ENCODE assay signal across 10 cellular contexts in genomic region chr6:25277857-25278256, GRCh38. TPM values are rescaled to one million over a fixed set of nuclear protein-coding genes. Genes with fewer than 3 reads are reported as not detected.
DNase-seq lines count a peak whose midpoint lies in the region; ATAC-seq and TF ChIP-seq lines count a peak whose summit lies in the region.
"Had no signal": no experiment of that assay in that cellular context is flagged by ENCODE, and none has a peak within 500 bp of the region (broad histone marks: within the 10 kb centered on the region; RNA-seq: fewer than 3 reads in every experiment).

No MANE protein-coding gene starts in this region.

- H3K9me3 ChIP-seq in DOHH2 (ENCODE audit: control insufficient read depth, insufficient read depth, low read length) (no peaks in the 10 kb centered on the region), neuron (ENCODE audit: low read length) (no peaks in the 10 kb centered on the region), BE2C (no peaks in the 10 kb centered on the region)

- peaks cover 18 to 36% of the 10 kb centered on the region in 2 donors for H3K27me3 Mint-ChIP-seq in effector memory CD8-positive, alpha-beta T cell

- no peaks in the 10 kb centered on the region for H3K9me2 ChIP-seq in DOHH2 (replicated peaks; ENCODE audit: control insufficient read depth, low read length)

- H3K36me3 ChIP-seq in DOHH2 (ENCODE audit: control insufficient read depth, low read length) (peaks cover 2% of the 10 kb centered on the region; the same call in 1 of the 2 replicates), neuron (ENCODE audit: insufficient read depth, low read length) (no peaks in the 10 kb centered on the region), BE2C (no peaks in the 10 kb centered on the region)

- H4K20me1 ChIP-seq in DOHH2 (ENCODE audit: control insufficient read depth, insufficient read depth, low read depth, low read length): no peaks in the 10 kb centered on the region

- DNase-seq in NCI-H69 (lab: John Stamatoyannopoulos, UW): peak; percentile 64
- no peak for DNase-seq in effector memory CD8-positive, alpha-beta T cell
- no peak for DNase-seq in NAMALWA (ENCODE audit: low spot score)
- DNase-seq in BE2C: no peak
- DNase-seq: activated CD8-positive, alpha-beta memory T cell treated with anti-CD3 and anti-CD28 coated beads, Interleukin-2, amount 50 U/mL, for 4 hours; NCI-H2171 treated with DMSO at 0.1 percent for 48 hours; stimulated activated CD4-positive, alpha-beta T cell treated with anti-CD3 and anti-CD28 coated beads, Interleukin-12 subunit alpha, Interleukin-12 subunit beta, amount 100 ng/mL, for 4 hours had no signal

- H3K27me3 ChIP-seq in DOHH2 (ENCODE audit: control insufficient read depth, low read length) (no peaks in the 10 kb centered on the region), neuron (ENCODE audit: insufficient read depth, low read length) (no peaks in the 10 kb centered on the region), BE2C (no peaks in the 10 kb centered on the region)

- peaks cover 18% of the 10 kb centered on the region for H3F3A ChIP-seq in DOHH2 (ENCODE audit: control insufficient read depth, insufficient read depth)

- H3K4me2 ChIP-seq in DOHH2 (ENCODE audit: low read length): peak overlapping the region; percentile 98

- H3K4me3 Mint-ChIP-seq in effector memory CD8-positive, alpha-beta T cell: peak overlapping the region; percentile 59 to 79

- H3K79me2 ChIP-seq in DOHH2 (ENCODE audit: control insufficient read depth, low read length): peaks cover 19% of the 10 kb centered on the region

- no peak overlapping the region for H3K27ac Mint-ChIP-seq in effector memory CD8-positive, alpha-beta T cell

- TF ChIP-seq CTCF in DOHH2 (IDR thresholded peaks at IDR 0.05; ENCODE audit: low read depth, low read length, poor library complexity, severe bottlenecking): no peak
- no peak for TF ChIP-seq CTCF in BE2C (IDR thresholded peaks at IDR 0.05; ENCODE audit: low read depth, low read length)

- peak overlapping the region; percentile 94 for H3K4me3 ChIP-seq in DOHH2 (ENCODE audit: low read length)
- H3K4me3 ChIP-seq in neuron (ENCODE audit: low read length): peak overlapping the region; percentile 77
- no peak overlapping the region for H3K4me3 ChIP-seq in BE2C (ENCODE audit: low read depth, low read length)

- no peaks in the 10 kb centered on the region for H3K9me3 Mint-ChIP-seq in effector memory CD8-positive, alpha-beta T cell

- H3K4me1 ChIP-seq in DOHH2 (ENCODE audit: control insufficient read depth, low read length): peaks cover 46% of the 10 kb centered on the region
- H3K4me1 ChIP-seq in neuron (ENCODE audit: insufficient read depth, low read length): peaks cover 40% of the 10 kb centered on the region
- peaks cover 7% of the 10 kb centered on the region for H3K4me1 ChIP-seq in BE2C

- peaks cover 6% of the 10 kb centered on the region for H3K36me3 Mint-ChIP-seq in effector memory CD8-positive, alpha-beta T cell (ENCODE audit: insufficient read depth)

- H3K27ac ChIP-seq in DOHH2 (ENCODE audit: low read depth, low read length): peak overlapping the region; percentile 36

- peaks cover 15 to 16% of the 10 kb centered on the region in 2 donors for H3K4me1 Mint-ChIP-seq in effector memory CD8-positive, alpha-beta T cell (ENCODE audit: low read depth in 2 of 2)

- no peak for ATAC-seq in effector memory CD8-positive, alpha-beta T cell (replicated peaks)
- no peak for ATAC-seq in GM21619 (IDR thresholded peaks at IDR 0.05; ENCODE audit: unreplicated experiment)

- H2AFZ ChIP-seq in neuron (ENCODE audit: low read depth, low read length): peak overlapping the region; percentile 97

RNA-seq across cellular contexts. Expression of gene CARMIL1, which starts 1.3 kb away (rescaled TPM):
- polyA plus RNA-seq in BE2C (2012; ENCODE audit: insufficient read depth, insufficient read length, low read depth): 6.3 TPM
